8 cellular contexts compared by ENCODE assay signal in the genomic region with DNA sequence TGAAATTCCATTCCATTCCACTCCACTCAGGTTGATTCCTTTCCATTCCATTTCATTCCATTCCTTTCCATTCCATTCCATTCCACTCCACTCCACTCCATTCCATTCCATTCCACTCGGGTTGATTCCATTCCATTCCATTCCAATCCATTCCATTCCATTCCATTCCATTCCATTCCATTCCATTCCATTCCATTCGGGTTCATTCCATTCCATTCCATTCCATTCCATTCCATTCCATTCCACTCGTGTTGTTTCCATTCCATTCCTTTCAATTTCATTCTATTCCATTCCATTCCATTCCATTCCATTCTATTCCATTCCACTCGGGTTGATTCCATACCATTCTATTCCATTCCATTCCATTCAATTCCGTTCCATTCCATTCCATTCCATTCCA.
DNase-seq lines count a peak whose midpoint lies in the region; ATAC-seq and TF ChIP-seq lines count a peak whose summit lies in the region.
"Not testable (repeated sequence)": the region's sequence is repeated elsewhere in the genome, so short reads cannot be mapped to it uniquely, and the experiment has no call there.

No MANE protein-coding gene starts in this region.

- H3K27me3 ChIP-seq in CD4-positive, alpha-beta T cell (ENCODE audit: control insufficient read depth, insufficient read depth, low read length); gastroesophageal sphincter: not testable (repeated sequence)

- H3K27ac Mint-ChIP-seq in CD4-positive, alpha-beta T cell; T-cell: not testable (repeated sequence)

- H3K4me1 ChIP-seq in gastroesophageal sphincter, result not testable (repeated sequence)

- H3K36me3 ChIP-seq in gastroesophageal sphincter, result not testable (repeated sequence)

- DNase-seq in CD4-positive, alpha-beta T cell; T-cell; omental fat pad (ENCODE audit: low spot score): not testable (repeated sequence)

- not testable (repeated sequence) for H3K4me3 ChIP-seq in gastroesophageal sphincter

- not testable (repeated sequence) for TF ChIP-seq CTCF in CD4-positive, alpha-beta T cell (IDR thresholded peaks at IDR 0.05); gastroesophageal sphincter (IDR thresholded peaks at IDR 0.05); omental fat pad (IDR thresholded peaks at IDR 0.05)

- H3K27me3 Mint-ChIP-seq in CD4-positive, alpha-beta T cell; T-cell: not testable (repeated sequence)

- CTCF ChIA-PET in CD4-positive, alpha-beta T cell (lab: Charles Lee); T-cell (lab: Charles Lee): not testable (repeated sequence)

- not testable (repeated sequence) for H3K4me3 Mint-ChIP-seq in CD4-positive, alpha-beta T cell; T-cell

- H3K36me3 Mint-ChIP-seq in CD4-positive, alpha-beta T cell (ENCODE audit: low read depth), result peaks cover 49% of the 10 kb centered on the region
- peaks cover 29% of the 10 kb centered on the region for H3K36me3 Mint-ChIP-seq in T-cell

- ATAC-seq in CD4-positive, alpha-beta T cell (ENCODE audit: poor library complexity), result peak; percentile 49
- ATAC-seq in GM19324 (IDR thresholded peaks at IDR 0.05; ENCODE audit: low FRiP score, unreplicated experiment) (peak; percentile 61), GM21619 (IDR thresholded peaks at IDR 0.05; ENCODE audit: unreplicated experiment) (peak; percentile 43), HG02938 (IDR thresholded peaks at IDR 0.05; ENCODE audit: unreplicated experiment) (peak; percentile 47), HG03378 (IDR thresholded peaks at IDR 0.05; ENCODE audit: unreplicated experiment) (peak; percentile 51), T-cell (replicated peaks in 1 of 4) (peak; percentile 34 to 44 (median 41)), gastroesophageal sphincter (peak; percentile 65), omental fat pad (ENCODE audit: low FRiP score) (peak; percentile 71)

- peaks cover 46% of the 10 kb centered on the region for H3K9me3 Mint-ChIP-seq in CD4-positive, alpha-beta T cell
- H3K9me3 Mint-ChIP-seq in T-cell, result peaks cover 28 to 68% (median 41%) of the 10 kb centered on the region in 3 donors

- whole genome bisulfite sequencing in gastroesophageal sphincter (ENCODE audit: low coverage in 1 of 2), 2 donors, result 55 to 70% methylated on average over 5 of the region's 5 CpGs

- not testable (repeated sequence) for H3K4me1 Mint-ChIP-seq in CD4-positive, alpha-beta T cell (ENCODE audit: low read depth)
- H3K4me1 Mint-ChIP-seq in T-cell, result peaks cover 0 to 11% (median 0%) of the 10 kb centered on the region in 3 donors

- H3K9me3 ChIP-seq in CD4-positive, alpha-beta T cell (ENCODE audit: control insufficient read depth, low read length), result peaks cover 61% of the 10 kb centered on the region
- H3K9me3 ChIP-seq in gastroesophageal sphincter, result peaks cover 0 to 60% (median 0%) of the 10 kb centered on the region in 3 donors

- POLR2A ChIA-PET in CD4-positive, alpha-beta T cell (lab: Charles Lee); T-cell (lab: Charles Lee): not testable (repeated sequence)

- not testable (repeated sequence) for TF ChIP-seq EP300 in gastroesophageal sphincter (IDR thresholded peaks at IDR 0.05)

- intact Hi-C loops in CD4-positive, alpha-beta T cell (cut with DNase I, micrococcal nuclease), result not testable (repeated sequence)

- H3K27ac ChIP-seq in CD4-positive, alpha-beta T cell (ENCODE audit: low read depth, low read length); gastroesophageal sphincter: not testable (repeated sequence)

- not testable (repeated sequence) for TF ChIP-seq POLR2A in gastroesophageal sphincter (IDR thresholded peaks at IDR 0.05)
